7 cellular contexts compared by ENCODE assay signal in genomic region chr4:188738290-188738689, GRCh38.
DNase-seq lines count a peak whose midpoint lies in the region; ATAC-seq, FAIRE-seq and TF ChIP-seq lines count a peak whose summit lies in the region.
"Not testable (repeated sequence)": the region's sequence is repeated elsewhere in the genome, so short reads cannot be mapped to it uniquely, and the experiment has no call there.

No MANE protein-coding gene starts in this region.

- not testable (repeated sequence) for H2BK5ac ChIP-seq in neuronal stem cell (ENCODE audit: low read length)

- H3K4me3 ChIP-seq in PC-3 (ENCODE audit: low read length): peak overlapping the region; percentile 53; the same call in 1 of the 2 replicates
- H3K4me3 ChIP-seq in iPS-18a (ENCODE audit: low read length): peak overlapping the region; percentile 52
- peak overlapping the region; percentile 49 to 55 for H3K4me3 ChIP-seq in neuronal stem cell (ENCODE audit: low read length in 2 of 2)

- not testable (repeated sequence) for H2AFZ ChIP-seq in PC-3 (ENCODE audit: low read length); neuronal stem cell (ENCODE audit: low read length)

- POLR2A ChIA-PET in PC-3 (lab: Charles Lee; ENCODE audit: unreplicated experiment): not testable (repeated sequence)

- peak overlapping the region; percentile 43 for H3K9ac ChIP-seq in PC-3 (ENCODE audit: low read length)
- H3K9ac ChIP-seq in iPS-18a (ENCODE audit: low read length); neuronal stem cell (ENCODE audit: low read depth, low read length, poor library complexity): not testable (repeated sequence)

- H2AK5ac ChIP-seq in neuronal stem cell (ENCODE audit: low read depth, low read length): not testable (repeated sequence)

- not testable (repeated sequence) for H3K9me3 ChIP-seq in PC-3 (ENCODE audit: low read length); iPS-18a (ENCODE audit: control insufficient read depth, low read depth, low read length); neuronal stem cell (replicated peaks in 1 of 2; ENCODE audit: control insufficient read depth in 2 of 2, insufficient read depth in 1 of 2, low read depth in 1 of 2, low read length in 2 of 2)

- not testable (repeated sequence) for H3K36me3 ChIP-seq in PC-3 (ENCODE audit: low read depth, low read length); iPS-18a (ENCODE audit: control insufficient read depth, low read depth, low read length); neuronal stem cell (replicated peaks in 1 of 2; ENCODE audit: control insufficient read depth in 2 of 2, insufficient read depth in 2 of 2, low read length in 2 of 2)

- not testable (repeated sequence) for TF ChIP-seq POLR2A in GM12892 (IDR thresholded peaks at IDR 0.05; ENCODE audit: low read depth, low read length)

- not testable (repeated sequence) for ATAC-seq in PC-3
- peak; percentile 13 for ATAC-seq in esophagus mucosa

- H3F3A ChIP-seq in PC-3 (ENCODE audit: low read length, unreplicated experiment): not testable (repeated sequence)

- H4K91ac ChIP-seq in neuronal stem cell (ENCODE audit: low read depth, low read length, poor library complexity): not testable (repeated sequence)

- not testable (repeated sequence) for TF ChIP-seq CTCF in PC-3 (conservative IDR thresholded peaks at IDR 0.05; ENCODE audit: low read depth, low read length)

- H2BK120ac ChIP-seq in neuronal stem cell (ENCODE audit: low read depth, low read length): not testable (repeated sequence)

- H3K4me1 ChIP-seq in PC-3 (ENCODE audit: insufficient read depth, low read length); iPS-18a (ENCODE audit: control insufficient read depth, low read depth, low read length); neuronal stem cell (ENCODE audit: control insufficient read depth in 2 of 2, insufficient read depth in 1 of 2, low read depth in 1 of 2, low read length in 2 of 2): not testable (repeated sequence)

- H4K8ac ChIP-seq in neuronal stem cell (ENCODE audit: low read depth, low read length): not testable (repeated sequence)

- not testable (repeated sequence) for H3K9me2 ChIP-seq in PC-3 (replicated peaks; ENCODE audit: low read length)

- H3K4ac ChIP-seq in neuronal stem cell (ENCODE audit: low read length): not testable (repeated sequence)

- no CpG with 5 or more reads among the region's 24 CpGs for WGBS in neuronal stem cell (ENCODE audit: extremely low coverage in 2 of 2, insufficient read length in 2 of 2, insufficient replicate concordance in 1 of 2), 2 donors

- BruUV-seq in PC-3 (replicated peaks; lab: Mats Ljungman, UMichigan): not testable (repeated sequence)

- FAIRE-seq in GM12892 (lab: Jason Lieb, UNC): peak; percentile 24

- intact Hi-C loops in PC-3 (cut with micrococcal nuclease): not testable (repeated sequence)

- in situ Hi-C loops in KBM-7 (cut with MboI; ENCODE audit: low pct_unique_long_range_greater_than_20kb, low sequenced_read_pairs): not testable (repeated sequence)

- not testable (repeated sequence) for H2BK15ac ChIP-seq in neuronal stem cell (ENCODE audit: low read length)

- CTCF ChIA-PET in PC-3 (lab: Charles Lee): not testable (repeated sequence)

- not testable (repeated sequence) for H3K27me3 ChIP-seq in PC-3 (ENCODE audit: low read length); iPS-18a (ENCODE audit: control insufficient read depth, insufficient read depth, low read length); neuronal stem cell (ENCODE audit: control insufficient read depth in 3 of 3, insufficient read depth in 3 of 3, low read depth in 1 of 3, low read length in 3 of 3)

- not testable (repeated sequence) for H2BK12ac ChIP-seq in neuronal stem cell (ENCODE audit: low read length)

- not testable (repeated sequence) for H3K79me2 ChIP-seq in PC-3 (ENCODE audit: low read length)

- H3K14ac ChIP-seq in neuronal stem cell (ENCODE audit: low read length): not testable (repeated sequence)

- H3K27ac ChIP-seq in PC-3 (ENCODE audit: low read length); iPS-18a (ENCODE audit: low read length); neuronal stem cell (replicated peaks; ENCODE audit: low read length): not testable (repeated sequence)

- H3K79me1 ChIP-seq in neuronal stem cell (ENCODE audit: low read depth, low read length): not testable (repeated sequence)

- not testable (repeated sequence) for DNase-seq in GM12892 (ENCODE audit: insufficient read length); PC-3; neuronal stem cell (ENCODE audit: low spot score)
- peak; percentile 1 for DNase-seq in KBM-7
- peak; percentile 8 for DNase-seq in activated naive CD4-positive, alpha-beta T cell treated with Interleukin-2 at 50 U/mL for 16 hours

- H4K20me1 ChIP-seq in PC-3 (ENCODE audit: low read length): not testable (repeated sequence)

- H3K4me2 ChIP-seq in PC-3 (ENCODE audit: low read length); neuronal stem cell (ENCODE audit: insufficient read depth, low read length, poor library complexity, severe bottlenecking): not testable (repeated sequence)

- H3K23ac ChIP-seq in neuronal stem cell (ENCODE audit: low read depth, low read length, poor library complexity): not testable (repeated sequence)

- H3K18ac ChIP-seq in neuronal stem cell (ENCODE audit: low read length): not testable (repeated sequence)
